Comparison of ENCODE assay signal across 28 cellular contexts in genomic region chr1:223068913-223069312, GRCh38.
"Had no signal": no experiment of that assay in that cellular context is flagged by ENCODE, and none has a peak within 500 bp of the region (broad histone marks: within the 10 kb centered on the region; RNA-seq: fewer than 3 reads in every experiment).

No MANE protein-coding gene starts in this region.

- FAIRE-seq: astrocyte, bronchial epithelial cell, colon, endometrium, endothelial cell of umbilical vein had no signal

- H3K27me3 ChIP-seq: brain microvascular endothelial cell, esophagus squamous epithelium had no signal

- H3K27ac ChIP-seq: brain microvascular endothelial cell, epithelial cell of prostate, esophagus squamous epithelium, WERI-Rb-1 had no signal

- H3K36me3 ChIP-seq: brain microvascular endothelial cell, esophagus squamous epithelium, WERI-Rb-1 had no signal

- H3K4me1 ChIP-seq: esophagus squamous epithelium had no signal

- DNase-seq: activated B cell treated with CpG ODN at 0.5 μM for 24 hours; activated CD4-positive, alpha-beta T cell treated with anti-CD3 and anti-CD28 coated beads for 48 hours; activated CD4-positive, alpha-beta T cell treated with anti-CD3 and anti-CD28 coated beads, Interleukin-2, amount 50 U/mL, for 1 hour; activated CD4-positive, alpha-beta T cell treated with anti-CD3 and anti-CD28 coated beads, Interleukin-2, amount 50 U/mL, for 48 hours; activated CD8-positive, alpha-beta memory T cell treated with anti-CD3 and anti-CD28 coated beads for 24 hours; activated CD8-positive, alpha-beta T cell treated with anti-CD3 and anti-CD28 coated beads for 36 hours; activated effector memory CD4-positive, alpha-beta T cell treated with Interleukin-2 at 50 U/mL for 16 hours; activated gamma-delta T cell treated with Interleukin-2 at 50 U/mL for 16 hours; activated naive CD4-positive, alpha-beta T cell treated with anti-CD3 and anti-CD28 coated beads, Interleukin-2, amount 50 U/mL, for 16 hours; activated naive CD4-positive, alpha-beta T cell treated with Interleukin-2 at 50 U/mL for 16 hours; activated T-cell treated with anti-CD3 and anti-CD28 coated beads, Interleukin-2, amount 50 U/mL, for 4 hours; amniotic stem cell; brain microvascular endothelial cell; cortex of kidney; dermis blood vessel endothelial cell; effector CD4-positive, alpha-beta T cell; esophagus squamous epithelium; foreskin melanocyte; T-helper 1 cell; T-helper 17 cell; T1000; WERI-Rb-1 had no signal

- H3K9me3 ChIP-seq: esophagus squamous epithelium had no signal

- H3K4me3 ChIP-seq: esophagus squamous epithelium had no signal
